9 cellular contexts compared by ENCODE assay signal in the genomic region with DNA sequence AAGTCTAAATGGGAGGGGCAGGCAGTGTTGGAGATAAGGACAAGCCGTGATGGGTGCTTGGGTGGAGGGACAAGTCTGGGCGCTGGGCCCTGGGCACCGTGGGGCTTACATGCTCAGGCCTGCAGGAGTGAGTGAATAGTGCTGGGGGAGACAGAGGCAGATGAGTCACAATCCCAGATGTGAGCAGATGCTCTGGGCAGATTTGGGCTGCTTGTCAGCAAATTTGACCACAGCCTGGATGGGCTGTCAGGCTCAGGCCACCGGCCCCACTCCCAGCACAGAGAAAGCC. TPM values are rescaled to one million over a fixed set of nuclear protein-coding genes. Genes with fewer than 3 reads are reported as not detected.
DNase-seq lines count a peak whose midpoint lies in the region; ATAC-seq and TF ChIP-seq lines count a peak whose summit lies in the region.
"Had no signal": no experiment of that assay in that cellular context is flagged by ENCODE, and none has a peak within 500 bp of the region (broad histone marks: within the 10 kb centered on the region; RNA-seq: fewer than 3 reads in every experiment).

No MANE protein-coding gene starts in this region.

- no peaks in the 10 kb centered on the region for H3K36me3 ChIP-seq in OCI-LY3 (replicated peaks; ENCODE audit: low read depth, low read length)

- peak overlapping the region; percentile 20 for H3K4me2 ChIP-seq in OCI-LY3 (ENCODE audit: low read length)

- intact Hi-C loops in sciatic nerve (cut with DNase I): no loop called here

- H3K9ac ChIP-seq in OCI-LY3 (ENCODE audit: low read length): no peak overlapping the region

- H3K4me3 ChIP-seq in OCI-LY3 (ENCODE audit: low read length) (no peak overlapping the region), epithelial cell of esophagus (ENCODE audit: low read length) (peak overlapping the region; percentile 26)

- no peak overlapping the region for H3K27ac ChIP-seq in OCI-LY3 (ENCODE audit: low read length)

- peak overlapping the region; percentile 72 for H2AFZ ChIP-seq in OCI-LY3 (ENCODE audit: low read depth, low read length)

- H3K27me3 ChIP-seq in OCI-LY3 (ENCODE audit: low read depth, low read length): no peaks in the 10 kb centered on the region

- ATAC-seq in GM18868 (IDR thresholded peaks at IDR 0.05; ENCODE audit: unreplicated experiment) (peak; percentile 44), sciatic nerve (peak; percentile 70), GM19324 (IDR thresholded peaks at IDR 0.05; ENCODE audit: low FRiP score, unreplicated experiment) (no peak), HG02840 (IDR thresholded peaks at IDR 0.05; ENCODE audit: low FRiP score, unreplicated experiment) (no peak), GM18511 (IDR thresholded peaks at IDR 0.05; ENCODE audit: unreplicated experiment) (no peak)

- peaks cover 20% of the 10 kb centered on the region for H3K4me1 ChIP-seq in OCI-LY3 (ENCODE audit: low read length)

- H3K9me3 ChIP-seq in OCI-LY3 (ENCODE audit: insufficient read depth, low read length): no peaks in the 10 kb centered on the region

- no peaks in the 10 kb centered on the region for H3K79me2 ChIP-seq in OCI-LY3 (ENCODE audit: low read length)

- TF ChIP-seq CTCF in OCI-LY3 (IDR thresholded peaks at IDR 0.05; ENCODE audit: low read depth, low read length) (no peak), epithelial cell of esophagus (IDR thresholded peaks at IDR 0.05; ENCODE audit: insufficient read depth, low read depth, low read length, missing control alignments) (no peak)

- DNase-seq in epithelial cell of esophagus (ENCODE audit: low read depth) (peak; percentile 100), sciatic nerve (ENCODE audit: low spot score) (peak; percentile 60), AML-193 (lab: John Stamatoyannopoulos, UW) (no peak)
- DNase-seq: activated naive CD8-positive, alpha-beta T cell treated with anti-CD3 and anti-CD28 coated beads, Interleukin-2, amount 10 ng/mL, durations not matched to agents 7 days and 5 days had no signal

- H4K20me1 ChIP-seq in OCI-LY3 (ENCODE audit: insufficient read depth, low read length): no peaks in the 10 kb centered on the region

RNA-seq across cellular contexts. Expression of gene ZBED5, which starts 41.6 kb away (rescaled TPM):
- 56.3 TPM for total RNA-seq in sciatic nerve

Comparison
In these comparisons a context has a peak if more than half of its experiments do, and no peak if none do; other contexts are left out.
1. ATAC-seq: peak in GM18868 (single experiment) and sciatic nerve (single experiment); none in GM19324 (single experiment), HG02840 (single experiment) and GM18511 (single experiment).
2. DNase-seq: peak in epithelial cell of esophagus (single experiment) and sciatic nerve (single experiment); none in AML-193 (0 of 2).